ENCODE assay signal across 16 cellular contexts in the genomic region with DNA sequence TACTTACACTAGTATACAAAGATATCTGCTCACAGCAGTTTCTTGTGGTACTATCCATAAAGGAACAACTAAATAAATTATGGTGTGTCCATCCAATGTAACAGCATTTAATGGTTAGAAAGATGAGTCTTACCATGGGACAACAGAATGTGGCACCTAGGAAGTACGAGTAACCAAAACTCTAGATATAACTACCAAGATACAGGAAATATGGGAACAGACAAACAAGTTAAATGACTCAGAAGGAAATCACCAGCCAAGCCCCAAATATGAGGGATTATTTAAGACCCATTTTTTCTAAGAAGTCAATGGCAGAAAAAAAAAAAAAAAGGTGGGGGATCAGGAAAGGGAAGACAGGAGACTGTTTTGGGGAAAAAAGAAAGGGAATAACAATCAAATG.
"Had no signal": no experiment of that assay in that cellular context is flagged by ENCODE, and none has a peak within 500 bp of the region (broad histone marks: within the 10 kb centered on the region; RNA-seq: fewer than 3 reads in every experiment).

No MANE protein-coding gene starts in this region.

- DNase-seq: activated CD4-positive, alpha-beta memory T cell treated with anti-CD3 and anti-CD28 coated beads for 36 hours; activated CD4-positive, alpha-beta T cell treated with anti-CD3 and anti-CD28 coated beads for 36 hours; activated CD8-positive, alpha-beta memory T cell treated with anti-CD3 and anti-CD28 coated beads, Interleukin-2, amount 10 ng/mL, durations not matched to agents 7 days and 5 days; activated naive CD4-positive, alpha-beta T cell treated with anti-CD3 and anti-CD28 coated beads, Interleukin-2, amount 10 ng/mL, durations not matched to agents 7 days and 5 days; activated T-cell treated with anti-CD3 and anti-CD28 coated beads, Interleukin-2, amount 50 U/mL, for 1 hour; central memory CD4-positive, alpha-beta T cell; left ventricle myocardium inferior; mucosa of descending colon; naive thymus-derived CD4-positive, alpha-beta T cell; pancreas; stimulated activated CD4-positive, alpha-beta T cell treated with anti-CD3 and anti-CD28 coated beads, Interleukin-12 subunit alpha, Interleukin-12 subunit beta, amount 100 ng/mL, for 4 hours; stimulated activated CD4-positive, alpha-beta T cell treated with anti-CD3 and anti-CD28 coated beads, Interleukin-2, amount 100 ng/mL, for 24 hours; T-helper 17 cell; WERI-Rb-1 had no signal

- H3K9me3 ChIP-seq: pancreas had no signal

- H3K27ac ChIP-seq: coronary artery, left ventricle myocardium inferior, pancreas, thoracic aorta, WERI-Rb-1 had no signal

- H3K4me3 ChIP-seq: coronary artery, left ventricle myocardium inferior, mucosa of descending colon, pancreas, thoracic aorta had no signal

- ATAC-seq: activated CD4-positive, alpha-beta T cell treated with anti-CD3 and anti-CD28 coated beads for 36 hours; activated CD8-positive, alpha-beta memory T cell treated with anti-CD3 and anti-CD28 coated beads, Interleukin-2, amount 10 ng/mL, durations not matched to agents 7 days and 5 days; mucosa of descending colon; naive thymus-derived CD4-positive, alpha-beta T cell; pancreas; T-helper 17 cell had no signal

- H3K36me3 ChIP-seq: left ventricle myocardium inferior, pancreas, thoracic aorta, WERI-Rb-1 had no signal

- H3K27me3 ChIP-seq: pancreas had no signal

- H3K4me1 ChIP-seq: left ventricle myocardium inferior, pancreas had no signal
